In genomic region chr15:71262599-71262998, GRCh38 we compare ENCODE assay signal across 26 cellular contexts.
"Had no signal": no experiment of that assay in that cellular context is flagged by ENCODE, and none has a peak within 500 bp of the region (broad histone marks: within the 10 kb centered on the region; RNA-seq: fewer than 3 reads in every experiment).

No MANE protein-coding gene starts in this region.

- DNase-seq: activated CD4-positive, alpha-beta memory T cell treated with anti-CD3 and anti-CD28 coated beads, Interleukin-2, amount 10 ng/mL, durations not matched to agents 7 days and 5 days; activated CD4-positive, alpha-beta T cell treated with anti-CD3 and anti-CD28 coated beads for 1 hour; activated CD4-positive, alpha-beta T cell treated with anti-CD3 and anti-CD28 coated beads for 4 hours; activated CD4-positive, alpha-beta T cell treated with anti-CD3 and anti-CD28 coated beads, Interleukin-2, amount 10 ng/mL, durations not matched to agents 7 days and 5 days; activated CD4-positive, alpha-beta T cell treated with anti-CD3 and anti-CD28 coated beads, Interleukin-2, amount 50 U/mL, for 4 hours; activated effector memory CD4-positive, alpha-beta T cell treated with Interleukin-2 at 50 U/mL for 16 hours; activated gamma-delta T cell treated with Interleukin-2 at 50 U/mL for 16 hours; activated naive CD4-positive, alpha-beta T cell treated with anti-CD3 and anti-CD28 coated beads, Interleukin-2, amount 50 U/mL, for 16 hours; activated naive CD4-positive, alpha-beta T cell treated with Interleukin-2 at 50 U/mL for 16 hours; activated T-cell treated with anti-CD3 and anti-CD28 coated beads, Interleukin-2, amount 50 U/mL, for 4 hours; adrenal gland; amygdala; aorta; body of pancreas; central memory CD4-positive, alpha-beta T cell; cerebellar nuclear complex; colonic mucosa; effector CD8-positive, alpha-beta T cell; esophagus squamous epithelium; head of caudate nucleus; T-helper 2 cell had no signal

- H3K36me3 ChIP-seq: adrenal gland, colonic mucosa had no signal

- H3K9me3 Mint-ChIP-seq: activated CD4-positive, alpha-beta memory T cell treated with anti-CD3 and anti-CD28 coated beads, Interleukin-2, amount 10 ng/mL, durations not matched to agents 7 days and 5 days; activated CD4-positive, alpha-beta T cell treated with anti-CD3 and anti-CD28 coated beads, Interleukin-2, amount 10 ng/mL, durations not matched to agents 7 days and 5 days; activated T-cell treated with anti-CD3 and anti-CD28 coated beads, Interleukin-2, amount 50 U/mL, for 4 hours had no signal

- H3K4me1 Mint-ChIP-seq: activated CD4-positive, alpha-beta memory T cell treated with anti-CD3 and anti-CD28 coated beads, Interleukin-2, amount 10 ng/mL, durations not matched to agents 7 days and 5 days; activated CD4-positive, alpha-beta T cell treated with anti-CD3 and anti-CD28 coated beads, Interleukin-2, amount 10 ng/mL, durations not matched to agents 7 days and 5 days; activated T-helper 17 cell treated with anti-CD3 and anti-CD28 coated beads, Interleukin-2, amount 50 U/mL, for 72 hours had no signal

- H3K4me3 Mint-ChIP-seq: activated CD4-positive, alpha-beta memory T cell treated with anti-CD3 and anti-CD28 coated beads, Interleukin-2, amount 10 ng/mL, durations not matched to agents 7 days and 5 days; activated CD4-positive, alpha-beta T cell treated with anti-CD3 and anti-CD28 coated beads, Interleukin-2, amount 10 ng/mL, durations not matched to agents 7 days and 5 days; activated naive CD8-positive, alpha-beta T cell; activated T-cell treated with anti-CD3 and anti-CD28 coated beads, Interleukin-2, amount 50 U/mL, for 4 hours; activated T-helper 17 cell treated with anti-CD3 and anti-CD28 coated beads, Interleukin-2, amount 50 U/mL, for 72 hours; WTC11 had no signal

- H3K36me3 Mint-ChIP-seq: activated naive CD8-positive, alpha-beta T cell had no signal

- H3K4me1 ChIP-seq: body of pancreas, colonic mucosa had no signal

- ATAC-seq: activated T-cell treated with anti-CD3 and anti-CD28 coated beads, Interleukin-2, amount 50 U/mL, for 4 hours; activated T-helper 17 cell treated with anti-CD3 and anti-CD28 coated beads, Interleukin-2, amount 50 U/mL, for 72 hours; body of pancreas; WTC11 had no signal

- H3K4me3 ChIP-seq: adrenal gland, body of pancreas, colonic mucosa, esophagus squamous epithelium had no signal

- H3K27me3 ChIP-seq: adrenal gland, body of pancreas, colonic mucosa, esophagus squamous epithelium had no signal

- H3K27ac Mint-ChIP-seq: activated CD4-positive, alpha-beta memory T cell treated with anti-CD3 and anti-CD28 coated beads, Interleukin-2, amount 10 ng/mL, durations not matched to agents 7 days and 5 days; activated CD4-positive, alpha-beta T cell treated with anti-CD3 and anti-CD28 coated beads, Interleukin-2, amount 10 ng/mL, durations not matched to agents 7 days and 5 days; activated naive CD8-positive, alpha-beta T cell; activated T-helper 17 cell treated with anti-CD3 and anti-CD28 coated beads, Interleukin-2, amount 50 U/mL, for 72 hours; WTC11 had no signal

- H3K9me3 ChIP-seq: adrenal gland, body of pancreas, colonic mucosa, esophagus squamous epithelium had no signal

- H3K27ac ChIP-seq: adrenal gland, body of pancreas, colonic mucosa, epithelial cell of prostate, esophagus squamous epithelium, VCaP had no signal
